7 cellular contexts compared by ENCODE assay signal in genomic region chr19:5905072-5905778, GRCh38. TPM values are rescaled to one million over a fixed set of nuclear protein-coding genes. Genes with fewer than 3 reads are reported as not detected.
DNase-seq lines count a peak whose midpoint lies in the region; ATAC-seq lines count a peak whose summit lies in the region.

No MANE protein-coding gene starts in this region.

- no peaks in the 10 kb centered on the region for H3K27me3 ChIP-seq in iPS-18a (ENCODE audit: control insufficient read depth, insufficient read depth, low read length)
- H3K27me3 ChIP-seq in stomach smooth muscle (ENCODE audit: control insufficient read depth in 1 of 2, insufficient read depth in 2 of 2, low read length in 2 of 2): no peaks in the 10 kb centered on the region

- H3K9me3 ChIP-seq in iPS-18a (ENCODE audit: control insufficient read depth, low read depth, low read length) (no peaks in the 10 kb centered on the region), stomach smooth muscle (ENCODE audit: control insufficient read depth in 2 of 2, low read length in 2 of 2) (no peaks in the 10 kb centered on the region)

- peak overlapping the region; percentile 58 for H3K27ac Mint-ChIP-seq in activated CD4-positive, alpha-beta memory T cell treated with anti-CD3 and anti-CD28 coated beads, Interleukin-2, amount 10 ng/mL, durations not matched to agents 7 days and 5 days

- H3K9ac ChIP-seq in iPS-18a (ENCODE audit: low read length) (peak overlapping the region; percentile 66), stomach smooth muscle (ENCODE audit: low read length in 2 of 2) (peak overlapping the region; percentile 80 to 88)

- peaks cover 16% of the 10 kb centered on the region for H3K36me3 Mint-ChIP-seq in activated CD4-positive, alpha-beta memory T cell treated with anti-CD3 and anti-CD28 coated beads, Interleukin-2, amount 10 ng/mL, durations not matched to agents 7 days and 5 days (ENCODE audit: low read depth)

- peak overlapping the region; percentile 84 for H3K4me3 ChIP-seq in iPS-18a (ENCODE audit: low read length)
- H3K4me3 ChIP-seq in stomach smooth muscle (ENCODE audit: low read length in 2 of 2): peak overlapping the region; percentile 88 to 98

- H3K27ac ChIP-seq in iPS-18a (ENCODE audit: low read length) (no peak overlapping the region), stomach smooth muscle (ENCODE audit: low read length) (peak overlapping the region; percentile 62)

- peak overlapping the region; percentile 97 for H3K4me3 Mint-ChIP-seq in activated CD4-positive, alpha-beta memory T cell treated with anti-CD3 and anti-CD28 coated beads, Interleukin-2, amount 10 ng/mL, durations not matched to agents 7 days and 5 days

- ATAC-seq in HG02588 (IDR thresholded peaks at IDR 0.05; ENCODE audit: unreplicated experiment): peak; percentile 0

- H3K27me3 Mint-ChIP-seq in activated CD4-positive, alpha-beta memory T cell treated with anti-CD3 and anti-CD28 coated beads, Interleukin-2, amount 10 ng/mL, durations not matched to agents 7 days and 5 days: no peaks in the 10 kb centered on the region

- H3K4me1 ChIP-seq in iPS-18a (ENCODE audit: control insufficient read depth, low read depth, low read length) (no peaks in the 10 kb centered on the region), stomach smooth muscle (ENCODE audit: control insufficient read depth, insufficient read depth, low read length) (peaks cover 41% of the 10 kb centered on the region)

- H3K36me3 ChIP-seq in iPS-18a (ENCODE audit: control insufficient read depth, low read depth, low read length) (no peaks in the 10 kb centered on the region), stomach smooth muscle (ENCODE audit: control insufficient read depth in 2 of 2, insufficient read depth in 2 of 2, low read length in 2 of 2) (peaks cover 9 to 15% of the 10 kb centered on the region in 2 donors)

- H3K4me1 Mint-ChIP-seq in activated CD4-positive, alpha-beta memory T cell treated with anti-CD3 and anti-CD28 coated beads, Interleukin-2, amount 10 ng/mL, durations not matched to agents 7 days and 5 days: peaks cover 31% of the 10 kb centered on the region

- DNase-seq in activated CD4-positive, alpha-beta memory T cell treated with anti-CD3 and anti-CD28 coated beads, Interleukin-2, amount 10 ng/mL, durations not matched to agents 7 days and 5 days: no peak
- DNase-seq in AG08396 (ENCODE audit: low spot score) (no peak), LoVo (ENCODE audit: low spot score) (no peak), NCI-H1930 (lab: John Stamatoyannopoulos, UW) (no peak)

- POLR2A ChIA-PET in activated CD4-positive, alpha-beta memory T cell treated with anti-CD3 and anti-CD28 coated beads, Interleukin-2, amount 10 ng/mL, durations not matched to agents 7 days and 5 days (lab: Charles Lee): interaction anchor here (1.1 to 4.4 kb wide), 8 partner anchors 19 to 472 kb away, joined by 3 to 61 read pairs (median 14); partner anchors contain the start of genes NRTN, RANBP3, SAFB and SAFB2

- CTCF ChIA-PET in activated CD4-positive, alpha-beta memory T cell treated with anti-CD3 and anti-CD28 coated beads, Interleukin-2, amount 10 ng/mL, durations not matched to agents 7 days and 5 days (lab: Charles Lee): interaction anchor here (3.6 kb wide), 2 partner anchors 63 to 101 kb away, joined by 14 to 44 read pairs; partner anchors contain the start of gene NRTN

- no peaks in the 10 kb centered on the region for H3K9me3 Mint-ChIP-seq in activated CD4-positive, alpha-beta memory T cell treated with anti-CD3 and anti-CD28 coated beads, Interleukin-2, amount 10 ng/mL, durations not matched to agents 7 days and 5 days

RNA-seq across cellular contexts. Expression of gene VMAC, which starts 0.6 kb away (rescaled TPM):
- 1 to 10 TPM; 7.6 to 7.9 TPM for total RNA-seq in activated CD4-positive, alpha-beta memory T cell treated with anti-CD3 and anti-CD28 coated beads, Interleukin-2, amount 10 ng/mL, durations not matched to agents 7 days and 5 days

RNA-seq across cellular contexts. Expression of gene NDUFA11, which starts 1.6 kb away (rescaled TPM):
- total RNA-seq in activated CD4-positive, alpha-beta memory T cell treated with anti-CD3 and anti-CD28 coated beads, Interleukin-2, amount 10 ng/mL, durations not matched to agents 7 days and 5 days: 100 to 1,000 TPM; 217 to 220 TPM

RNA-seq across cellular contexts. Expression of gene CAPS, which starts 8.8 kb away (rescaled TPM):
- 10 to 100 TPM; 11.8 to 12.5 TPM for total RNA-seq in activated CD4-positive, alpha-beta memory T cell treated with anti-CD3 and anti-CD28 coated beads, Interleukin-2, amount 10 ng/mL, durations not matched to agents 7 days and 5 days

RNA-seq across cellular contexts. Expression of gene FUT5, which starts 34.9 kb away (rescaled TPM):
- under 1 TPM in 1 of 2 experiments, not detected in 1; 0.23 TPM for total RNA-seq in activated CD4-positive, alpha-beta memory T cell treated with anti-CD3 and anti-CD28 coated beads, Interleukin-2, amount 10 ng/mL, durations not matched to agents 7 days and 5 days

RNA-seq across cellular contexts. Expression of gene FUT3, which starts 54.0 kb away (rescaled TPM):
- not detected for total RNA-seq in activated CD4-positive, alpha-beta memory T cell treated with anti-CD3 and anti-CD28 coated beads, Interleukin-2, amount 10 ng/mL, durations not matched to agents 7 days and 5 days
